In genomic region chr1:24570265-24571125, GRCh38 we compare ENCODE assay signal across 42 cellular contexts. TPM values are rescaled to one million over a fixed set of nuclear protein-coding genes. Genes with fewer than 3 reads are reported as not detected.
"Had no signal": no experiment of that assay in that cellular context is flagged by ENCODE, and none has a peak within 500 bp of the region (broad histone marks: within the 10 kb centered on the region; RNA-seq: fewer than 3 reads in every experiment).

No MANE protein-coding gene starts in this region.

- H3K27ac ChIP-seq: adrenal gland, body of pancreas, breast epithelium, PC-9, RWPE1, VCaP had no signal

- H3K27ac Mint-ChIP-seq: activated CD4-positive, alpha-beta T cell treated with anti-CD3 and anti-CD28 coated beads, Interleukin-2, amount 10 ng/mL, durations not matched to agents 24 days and 14 days; activated CD8-positive, alpha-beta T cell treated with anti-CD3 and anti-CD28 coated beads for 36 hours; activated naive CD4-positive, alpha-beta T cell treated with anti-CD3 and anti-CD28 coated beads, Interleukin-2, amount 50 U/mL, for 72 hours; activated T-cell treated with anti-CD3 and anti-CD28 coated beads, Interleukin-2, amount 50 U/mL, for 72 hours; activated T-helper 17 cell treated with anti-CD3 and anti-CD28 coated beads, Interleukin-2, amount 50 U/mL, for 72 hours had no signal

- H3K27me3 Mint-ChIP-seq: activated CD8-positive, alpha-beta T cell treated with anti-CD3 and anti-CD28 coated beads for 36 hours; activated T-helper 17 cell treated with anti-CD3 and anti-CD28 coated beads, Interleukin-2, amount 50 U/mL, for 72 hours had no signal

- H2AFZ ChIP-seq: PC-9 had no signal

- ATAC-seq: activated CD8-positive, alpha-beta T cell treated with anti-CD3 and anti-CD28 coated beads for 36 hours; activated naive CD4-positive, alpha-beta T cell treated with anti-CD3 and anti-CD28 coated beads, Interleukin-2, amount 50 U/mL, for 72 hours; activated T-cell treated with anti-CD3 and anti-CD28 coated beads, Interleukin-2, amount 50 U/mL, for 72 hours; activated T-helper 17 cell treated with anti-CD3 and anti-CD28 coated beads, Interleukin-2, amount 50 U/mL, for 72 hours; body of pancreas; Right ventricle myocardium inferior; SK-N-SH treated with all-trans-retinoic acid at 6 μM for 48 hours had no signal

- H3K4me3 ChIP-seq: adrenal gland, body of pancreas, breast epithelium, MG63, PC-9 had no signal

- H3K4me1 ChIP-seq: adrenal gland, breast epithelium had no signal

- H3K9me3 ChIP-seq: adrenal gland, body of pancreas, breast epithelium, MG63 had no signal

- DNase-seq: activated CD4-positive, alpha-beta T cell treated with anti-CD3 and anti-CD28 coated beads for 1 hour; activated CD4-positive, alpha-beta T cell treated with anti-CD3 and anti-CD28 coated beads, Interleukin-2, amount 10 ng/mL, durations not matched to agents 24 days and 14 days; activated CD4-positive, alpha-beta T cell treated with anti-CD3 and anti-CD28 coated beads, Interleukin-2, amount 50 U/mL, for 4 hours; activated CD4-positive, CD25-positive, alpha-beta regulatory T cell; activated CD8-positive, alpha-beta T cell treated with anti-CD3 and anti-CD28 coated beads for 36 hours; activated effector memory CD4-positive, alpha-beta T cell treated with anti-CD3 and anti-CD28 coated beads, Interleukin-2, amount 50 U/mL, for 16 hours; activated naive CD4-positive, alpha-beta T cell; activated T-cell treated with anti-CD3 and anti-CD28 coated beads, Interleukin-2, amount 50 U/mL, for 1 hour; activated T-cell treated with anti-CD3 and anti-CD28 coated beads, Interleukin-2, amount 50 U/mL, for 72 hours; adrenal gland; body of pancreas; Kasumi-1; KBM-7; MG63; NCI-H1048; NCI-H1417; NCI-H146; NCI-H187; NCI-H2029 treated with DMSO at 0.1 percent for 48 hours; NCI-H2107; NCI-H2171; NCI-H510A; NCI-H526; NCI-H748 treated with DMSO at 0.1 percent for 48 hours; NK-92 treated with Interleukin-12 subunit alpha and Interleukin-12 subunit beta, amount 100 ng/mL, for 24 hours; PC-9; SIG-M5; SW 1271; T-helper 1 cell; T-helper 2 cell; T-helper 9 cell had no signal

- H3K36me3 Mint-ChIP-seq: activated naive CD4-positive, alpha-beta T cell treated with anti-CD3 and anti-CD28 coated beads, Interleukin-2, amount 50 U/mL, for 72 hours had no signal

- H3K4me3 Mint-ChIP-seq: activated CD4-positive, alpha-beta T cell treated with anti-CD3 and anti-CD28 coated beads, Interleukin-2, amount 10 ng/mL, durations not matched to agents 24 days and 14 days; activated CD8-positive, alpha-beta T cell treated with anti-CD3 and anti-CD28 coated beads for 36 hours; activated T-cell treated with anti-CD3 and anti-CD28 coated beads, Interleukin-2, amount 50 U/mL, for 72 hours; activated T-helper 17 cell treated with anti-CD3 and anti-CD28 coated beads, Interleukin-2, amount 50 U/mL, for 72 hours had no signal

- H3K4me2 ChIP-seq: PC-9 had no signal

- H3K27me3 ChIP-seq: adrenal gland, body of pancreas, breast epithelium, MG63 had no signal

- H3K9me3 Mint-ChIP-seq: activated CD4-positive, alpha-beta T cell treated with anti-CD3 and anti-CD28 coated beads, Interleukin-2, amount 10 ng/mL, durations not matched to agents 24 days and 14 days; activated CD8-positive, alpha-beta T cell treated with anti-CD3 and anti-CD28 coated beads for 36 hours; activated naive CD4-positive, alpha-beta T cell treated with anti-CD3 and anti-CD28 coated beads, Interleukin-2, amount 50 U/mL, for 72 hours; activated T-cell treated with anti-CD3 and anti-CD28 coated beads, Interleukin-2, amount 50 U/mL, for 72 hours; activated T-helper 17 cell treated with anti-CD3 and anti-CD28 coated beads, Interleukin-2, amount 50 U/mL, for 72 hours had no signal

- FAIRE-seq: astrocyte, RCC 7860 had no signal

- H3K36me3 ChIP-seq: adrenal gland, breast epithelium, MG63 had no signal

RNA-seq across cellular contexts. Expression of gene NCMAP, which starts 14.6 kb away (rescaled TPM):
- total RNA-seq: activated CD4-positive, alpha-beta T cell treated with anti-CD3 and anti-CD28 coated beads, Interleukin-2, amount 10 ng/mL, durations not matched to agents 24 days and 14 days; activated T-helper 17 cell treated with anti-CD3 and anti-CD28 coated beads, Interleukin-2, amount 50 U/mL, for 72 hours; astrocyte; cardiac septum; SK-MEL-5 had no signal
